9 cellular contexts compared by ENCODE assay signal in the genomic region with DNA sequence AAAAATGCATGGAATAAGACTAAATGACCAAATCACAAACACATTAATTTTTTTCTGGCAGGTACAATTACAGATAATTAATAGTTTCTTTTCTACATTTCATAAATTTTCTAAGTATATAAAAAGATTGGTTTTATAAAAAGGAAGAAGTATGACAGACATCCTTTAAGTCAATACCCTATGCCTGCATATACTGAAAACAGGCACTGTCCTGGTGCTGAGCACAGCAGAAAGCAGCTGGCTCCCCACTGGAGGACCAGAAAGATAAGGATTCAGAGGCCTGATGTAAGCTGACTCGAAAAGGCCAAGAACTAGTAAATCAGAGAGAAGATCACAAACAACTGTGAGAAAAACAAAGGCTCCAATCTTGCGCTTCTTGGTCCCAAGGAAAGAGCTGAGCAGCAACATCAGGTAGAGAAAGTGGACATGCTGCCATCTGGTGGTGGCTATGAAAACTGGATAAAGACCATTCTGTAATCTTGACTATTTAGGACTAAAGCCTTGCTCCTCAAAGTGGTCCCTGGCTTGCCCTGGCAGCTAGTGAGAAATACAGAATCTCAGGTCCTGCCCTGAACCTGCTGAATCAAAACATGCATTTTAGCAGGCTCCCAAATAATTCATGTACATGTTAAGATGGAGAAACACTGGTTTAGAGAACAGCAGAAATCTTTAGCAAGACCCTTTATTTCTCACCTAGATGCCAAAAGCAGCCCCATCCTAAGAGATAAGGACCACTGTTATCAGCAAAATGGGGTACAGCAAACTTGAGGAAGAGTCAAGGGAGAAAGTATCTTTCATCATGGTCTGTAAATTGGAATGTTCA.
DNase-seq lines count a peak whose midpoint lies in the region; ATAC-seq and TF ChIP-seq lines count a peak whose summit lies in the region.
"Had no signal": no experiment of that assay in that cellular context is flagged by ENCODE, and none has a peak within 500 bp of the region (broad histone marks: within the 10 kb centered on the region; RNA-seq: fewer than 3 reads in every experiment).

No MANE protein-coding gene starts in this region.

- H4K91ac ChIP-seq in neuronal stem cell (ENCODE audit: low read depth, low read length, poor library complexity) = no peak overlapping the region

- H3K79me1 ChIP-seq in neuronal stem cell (ENCODE audit: low read depth, low read length) = no peaks in the 10 kb centered on the region

- H2AK5ac ChIP-seq in neuronal stem cell (ENCODE audit: low read depth, low read length) = no peak overlapping the region

- intact Hi-C loops in upper lobe of right lung (cut with DNase I) = no loop called here

- no peak overlapping the region for H2BK12ac ChIP-seq in neuronal stem cell (ENCODE audit: low read length)

- H3K4me1 ChIP-seq in OCI-LY3 (ENCODE audit: low read length) (peaks cover 2% of the 10 kb centered on the region; the same call in 1 of the 2 replicates), neuronal stem cell (ENCODE audit: control insufficient read depth in 2 of 2, insufficient read depth in 1 of 2, low read depth in 1 of 2, low read length in 2 of 2) (peaks cover 0 to 3% of the 10 kb centered on the region in 2 donors), upper lobe of right lung (no peaks in the 10 kb centered on the region)

- no peaks in the 10 kb centered on the region for H4K20me1 ChIP-seq in OCI-LY3 (ENCODE audit: insufficient read depth, low read length)

- H3K9me3 Mint-ChIP-seq in activated T-cell treated with anti-CD3 and anti-CD28 coated beads, Interleukin-2, amount 50 U/mL, for 24 hours = no peaks in the 10 kb centered on the region

- no peak overlapping the region for H3K18ac ChIP-seq in neuronal stem cell (ENCODE audit: low read length)

- no peak overlapping the region for H4K8ac ChIP-seq in neuronal stem cell (ENCODE audit: low read depth, low read length)

- H2AFZ ChIP-seq in OCI-LY3 (ENCODE audit: low read depth, low read length) (no peak overlapping the region), neuronal stem cell (ENCODE audit: low read length) (peak overlapping the region; percentile 63)

- DNase-seq in DMS79 (lab: John Stamatoyannopoulos, UW) (peak; percentile 8), GM20000 (ENCODE audit: low spot score) (peak; percentile 61), HL-60 (ENCODE audit: low read depth in 1 of 2, low spot score in 1 of 2) (peak; percentile 4 to 50), fibroblast of pulmonary artery (ENCODE audit: low read depth) (peak; percentile 80), neuronal stem cell (ENCODE audit: low spot score) (peak; percentile 75), upper lobe of right lung (no peak)
- peak; percentile 43 for DNase-seq in activated T-cell treated with anti-CD3 and anti-CD28 coated beads, Interleukin-2, amount 50 U/mL, for 24 hours

- H3K36me3 ChIP-seq in OCI-LY3 (replicated peaks; ENCODE audit: low read depth, low read length) = peaks cover 7% of the 10 kb centered on the region
- peaks cover 0 to 1% of the 10 kb centered on the region in 2 donors for H3K36me3 ChIP-seq in neuronal stem cell (replicated peaks in 1 of 2; ENCODE audit: control insufficient read depth in 2 of 2, insufficient read depth in 2 of 2, low read length in 2 of 2)
- peaks cover 14% of the 10 kb centered on the region for H3K36me3 ChIP-seq in upper lobe of right lung

- H3K27ac Mint-ChIP-seq in activated T-cell treated with anti-CD3 and anti-CD28 coated beads, Interleukin-2, amount 50 U/mL, for 24 hours = no peak overlapping the region

- no CpG with 5 or more reads among the region's 2 CpGs for WGBS in neuronal stem cell (ENCODE audit: extremely low coverage in 2 of 2, insufficient read length in 2 of 2, insufficient replicate concordance in 1 of 2), 2 donors

- peaks cover 26% of the 10 kb centered on the region for H3K36me3 Mint-ChIP-seq in activated T-cell treated with anti-CD3 and anti-CD28 coated beads, Interleukin-2, amount 50 U/mL, for 24 hours (ENCODE audit: low read depth)

- H3K9ac ChIP-seq in OCI-LY3 (ENCODE audit: low read length) (no peak overlapping the region), neuronal stem cell (ENCODE audit: low read depth, low read length, poor library complexity) (no peak overlapping the region)

- no peak overlapping the region for H3K27ac ChIP-seq in HL-60 (replicated peaks)
- no peak overlapping the region for H3K27ac ChIP-seq in OCI-LY3 (ENCODE audit: low read length)
- H3K27ac ChIP-seq in neuronal stem cell (replicated peaks; ENCODE audit: low read length) = no peak overlapping the region
- no peak overlapping the region for H3K27ac ChIP-seq in upper lobe of right lung
- H3K27ac ChIP-seq: epithelial cell of prostate had no signal

- H3K27me3 ChIP-seq in HL-60 (ENCODE audit: insufficient read depth, poor library complexity, severe bottlenecking) = no peaks in the 10 kb centered on the region
- no peaks in the 10 kb centered on the region for H3K27me3 ChIP-seq in OCI-LY3 (ENCODE audit: low read depth, low read length)
- peaks cover 0 to 10% (median 0%) of the 10 kb centered on the region in 3 experiments for H3K27me3 ChIP-seq in neuronal stem cell (ENCODE audit: control insufficient read depth in 3 of 3, insufficient read depth in 3 of 3, low read depth in 1 of 3, low read length in 3 of 3)
- H3K27me3 ChIP-seq in upper lobe of right lung = no peaks in the 10 kb centered on the region

- H3K27me3 Mint-ChIP-seq in activated T-cell treated with anti-CD3 and anti-CD28 coated beads, Interleukin-2, amount 50 U/mL, for 24 hours = no peaks in the 10 kb centered on the region

- H3K9me3 ChIP-seq in OCI-LY3 (ENCODE audit: insufficient read depth, low read length) = no peaks in the 10 kb centered on the region
- no peaks in the 10 kb centered on the region for H3K9me3 ChIP-seq in neuronal stem cell (replicated peaks in 1 of 2; ENCODE audit: control insufficient read depth in 2 of 2, insufficient read depth in 1 of 2, low read depth in 1 of 2, low read length in 2 of 2)
- no peaks in the 10 kb centered on the region for H3K9me3 ChIP-seq in upper lobe of right lung

- no peaks in the 10 kb centered on the region for H3K79me2 ChIP-seq in OCI-LY3 (ENCODE audit: low read length)

- H2BK120ac ChIP-seq in neuronal stem cell (ENCODE audit: low read depth, low read length) = no peak overlapping the region

- peak overlapping the region; percentile 16; the same call in 1 of the 2 replicates for H3K4me2 ChIP-seq in OCI-LY3 (ENCODE audit: low read length)
- no peak overlapping the region for H3K4me2 ChIP-seq in neuronal stem cell (ENCODE audit: insufficient read depth, low read length, poor library complexity, severe bottlenecking)

- H3K23ac ChIP-seq in neuronal stem cell (ENCODE audit: low read depth, low read length, poor library complexity) = no peak overlapping the region

- H3K4me3 Mint-ChIP-seq in activated T-cell treated with anti-CD3 and anti-CD28 coated beads, Interleukin-2, amount 50 U/mL, for 24 hours = no peak overlapping the region

- no peak overlapping the region for H2BK15ac ChIP-seq in neuronal stem cell (ENCODE audit: low read length)

- no peak overlapping the region for H3K4ac ChIP-seq in neuronal stem cell (ENCODE audit: low read length)

- no peak overlapping the region for H3K4me3 ChIP-seq in HL-60 (replicated peaks; ENCODE audit: insufficient read depth, low read length)
- no peak overlapping the region for H3K4me3 ChIP-seq in OCI-LY3 (ENCODE audit: low read length)
- no peak overlapping the region for H3K4me3 ChIP-seq in fibroblast of pulmonary artery (replicated peaks; ENCODE audit: low read depth, low read length)
- no peak overlapping the region for H3K4me3 ChIP-seq in neuronal stem cell (ENCODE audit: low read length in 2 of 2)
- H3K4me3 ChIP-seq in upper lobe of right lung = no peak overlapping the region

- ATAC-seq in upper lobe of right lung = peak; percentile 89

- H3K14ac ChIP-seq in neuronal stem cell (ENCODE audit: low read length) = no peak overlapping the region

- no peak overlapping the region for H2BK5ac ChIP-seq in neuronal stem cell (ENCODE audit: low read length)

- peak; percentile 71 for TF ChIP-seq CTCF in GM20000 (IDR thresholded peaks at IDR 0.05; ENCODE audit: extremely low read depth, missing control alignments)
- TF ChIP-seq CTCF in HL-60 (IDR thresholded peaks at IDR 0.05; ENCODE audit: insufficient read depth, low read length) = peak; percentile 49
- TF ChIP-seq CTCF in OCI-LY3 (IDR thresholded peaks at IDR 0.05; ENCODE audit: low read depth, low read length) = peak; percentile 89
- TF ChIP-seq CTCF in fibroblast of pulmonary artery (IDR thresholded peaks at IDR 0.05; ENCODE audit: low read length, missing control alignments) = peak; percentile 85
- TF ChIP-seq CTCF in upper lobe of right lung (IDR thresholded peaks at IDR 0.05) = peak; percentile 80

- H3K4me1 Mint-ChIP-seq in activated T-cell treated with anti-CD3 and anti-CD28 coated beads, Interleukin-2, amount 50 U/mL, for 24 hours (ENCODE audit: low read depth) = peaks cover 28% of the 10 kb centered on the region
